ENCODE assay signal across 1 cellular context in the genomic region with DNA sequence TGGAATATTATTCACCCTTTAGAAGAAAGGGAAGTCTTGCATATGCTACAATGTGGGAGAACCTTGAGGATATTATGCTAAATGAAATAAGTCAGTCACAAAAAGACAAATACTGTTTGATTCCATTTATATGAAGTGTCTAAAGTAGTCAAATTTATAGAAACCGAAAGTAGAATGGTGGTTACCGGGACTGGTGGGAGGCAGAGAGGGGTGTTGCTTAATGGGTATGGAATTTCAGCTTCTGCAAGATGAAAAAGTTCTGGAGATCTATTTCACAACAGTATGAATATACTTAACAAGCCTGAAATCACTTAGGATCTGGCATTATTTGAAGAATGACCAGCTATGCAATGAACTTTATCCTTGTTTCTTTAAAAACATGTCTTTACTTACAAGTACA.
TF ChIP-seq lines count a peak whose summit lies in the region.

No MANE protein-coding gene starts in this region.

TF ChIP-seq in SK-N-SH treated with all-trans-retinoic acid at 6 μM for 48 hours, 23 proteins besides CTCF, POLR2A, EP300 and RAD21 (continued from another document):
- TF ChIP-seq, protein P1, sequence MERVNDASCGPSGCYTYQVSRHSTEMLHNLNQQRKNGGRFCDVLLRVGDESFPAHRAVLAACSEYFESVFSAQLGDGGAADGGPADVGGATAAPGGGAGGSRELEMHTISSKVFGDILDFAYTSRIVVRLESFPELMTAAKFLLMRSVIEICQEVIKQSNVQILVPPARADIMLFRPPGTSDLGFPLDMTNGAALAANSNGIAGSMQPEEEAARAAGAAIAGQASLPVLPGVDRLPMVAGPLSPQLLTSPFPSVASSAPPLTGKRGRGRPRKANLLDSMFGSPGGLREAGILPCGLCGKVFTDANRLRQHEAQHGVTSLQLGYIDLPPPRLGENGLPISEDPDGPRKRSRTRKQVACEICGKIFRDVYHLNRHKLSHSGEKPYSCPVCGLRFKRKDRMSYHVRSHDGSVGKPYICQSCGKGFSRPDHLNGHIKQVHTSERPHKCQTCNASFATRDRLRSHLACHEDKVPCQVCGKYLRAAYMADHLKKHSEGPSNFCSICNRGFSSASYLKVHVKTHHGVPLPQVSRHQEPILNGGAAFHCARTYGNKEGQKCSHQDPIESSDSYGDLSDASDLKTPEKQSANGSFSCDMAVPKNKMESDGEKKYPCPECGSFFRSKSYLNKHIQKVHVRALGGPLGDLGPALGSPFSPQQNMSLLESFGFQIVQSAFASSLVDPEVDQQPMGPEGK (CRISPR knock-in tag; IDR thresholded peaks at IDR 0.05; ENCODE audit: borderline replicate concordance): no peak
- TF ChIP-seq ARNTL (CRISPR knock-in tag; IDR thresholded peaks at IDR 0.05; ENCODE audit: borderline replicate concordance, low read depth) (no peak), RARB (CRISPR knock-in tag; IDR thresholded peaks at IDR 0.05) (no peak), CSDC2 (CRISPR knock-in tag; IDR thresholded peaks at IDR 0.05) (no peak), ZNF565 (CRISPR knock-in tag; conservative IDR thresholded peaks at IDR 0.05; ENCODE audit: low read depth) (no peak), GLIS3 (CRISPR knock-in tag; IDR thresholded peaks at IDR 0.05) (no peak), ZNF8 (CRISPR knock-in tag; IDR thresholded peaks at IDR 0.05) (no peak), ZFP3 (CRISPR knock-in tag; IDR thresholded peaks at IDR 0.05) (no peak), PPARA (CRISPR knock-in tag; IDR thresholded peaks at IDR 0.05; ENCODE audit: borderline replicate concordance) (no peak), SNAI2 (CRISPR knock-in tag; IDR thresholded peaks at IDR 0.05) (no peak)
- TF ChIP-seq, protein P2, sequence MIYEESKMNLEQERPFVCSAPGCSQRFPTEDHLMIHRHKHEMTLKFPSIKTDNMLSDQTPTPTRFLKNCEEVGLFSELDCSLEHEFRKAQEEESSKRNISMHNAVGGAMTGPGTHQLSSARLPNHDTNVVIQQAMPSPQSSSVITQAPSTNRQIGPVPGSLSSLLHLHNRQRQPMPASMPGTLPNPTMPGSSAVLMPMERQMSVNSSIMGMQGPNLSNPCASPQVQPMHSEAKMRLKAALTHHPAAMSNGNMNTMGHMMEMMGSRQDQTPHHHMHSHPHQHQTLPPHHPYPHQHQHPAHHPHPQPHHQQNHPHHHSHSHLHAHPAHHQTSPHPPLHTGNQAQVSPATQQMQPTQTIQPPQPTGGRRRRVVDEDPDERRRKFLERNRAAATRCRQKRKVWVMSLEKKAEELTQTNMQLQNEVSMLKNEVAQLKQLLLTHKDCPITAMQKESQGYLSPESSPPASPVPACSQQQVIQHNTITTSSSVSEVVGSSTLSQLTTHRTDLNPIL (CRISPR knock-in tag; IDR thresholded peaks at IDR 0.05; ENCODE audit: low read depth): no peak
- TF ChIP-seq, protein P3, sequence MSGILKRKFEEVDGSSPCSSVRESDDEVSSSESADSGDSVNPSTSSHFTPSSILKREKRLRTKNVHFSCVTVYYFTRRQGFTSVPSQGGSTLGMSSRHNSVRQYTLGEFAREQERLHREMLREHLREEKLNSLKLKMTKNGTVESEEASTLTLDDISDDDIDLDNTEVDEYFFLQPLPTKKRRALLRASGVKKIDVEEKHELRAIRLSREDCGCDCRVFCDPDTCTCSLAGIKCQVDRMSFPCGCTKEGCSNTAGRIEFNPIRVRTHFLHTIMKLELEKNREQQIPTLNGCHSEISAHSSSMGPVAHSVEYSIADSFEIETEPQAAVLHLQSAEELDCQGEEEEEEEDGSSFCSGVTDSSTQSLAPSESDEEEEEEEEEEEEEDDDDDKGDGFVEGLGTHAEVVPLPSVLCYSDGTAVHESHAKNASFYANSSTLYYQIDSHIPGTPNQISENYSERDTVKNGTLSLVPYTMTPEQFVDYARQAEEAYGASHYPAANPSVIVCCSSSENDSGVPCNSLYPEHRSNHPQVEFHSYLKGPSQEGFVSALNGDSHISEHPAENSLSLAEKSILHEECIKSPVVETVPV (CRISPR knock-in tag; IDR thresholded peaks at IDR 0.05): no peak
